Comparison of ENCODE assay signal across 8 cellular contexts in the genomic region with DNA sequence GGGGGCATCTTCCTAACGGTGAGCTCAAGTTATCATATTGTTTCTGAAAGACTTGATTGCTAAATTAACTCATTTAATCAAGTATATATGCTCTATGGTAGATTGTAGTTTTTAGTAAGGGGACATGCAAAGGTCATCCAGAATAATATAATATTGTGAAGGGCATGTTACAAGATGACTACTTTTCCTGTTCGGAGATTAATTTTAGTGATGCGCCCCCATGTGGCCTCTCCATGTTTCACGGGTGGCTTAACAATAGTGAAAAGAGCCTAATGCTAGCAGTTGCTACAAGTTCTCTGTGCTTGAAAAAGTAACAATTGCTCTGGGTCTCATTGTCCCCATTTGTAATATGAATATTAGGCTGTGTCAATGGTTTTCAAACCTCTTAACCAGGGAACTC. TPM values are rescaled to one million over a fixed set of nuclear protein-coding genes. Genes with fewer than 3 reads are reported as not detected.
DNase-seq lines count a peak whose midpoint lies in the region; ATAC-seq and TF ChIP-seq lines count a peak whose summit lies in the region.

No MANE protein-coding gene starts in this region.

- H3K27me3 ChIP-seq in spleen (replicated peaks in 1 of 7), result peaks cover 0 to 25% (median 0%) of the 10 kb centered on the region in 7 donors

- 18 to 40% (median 31%) methylated on average over 4 of the region's 4 CpGs for WGBS in spleen, 5 donors

- TF ChIP-seq CTCF in NB4 (IDR thresholded peaks at IDR 0.05; ENCODE audit: low read depth, low read length) (peak; percentile 57), fibroblast of pulmonary artery (IDR thresholded peaks at IDR 0.05; ENCODE audit: low read length, missing control alignments) (peak; percentile 44), spleen (IDR thresholded peaks at IDR 0.05 in 8 of 11, conservative IDR thresholded peaks at IDR 0.05 in 3 of 11) (peak in 10 of 11 experiments; percentile 22 to 59 (median 44))

- no peak overlapping the region for H3K27ac ChIP-seq in spleen

- H3K9me3 ChIP-seq in spleen, result no peaks in the 10 kb centered on the region

- intact Hi-C loops in Right ventricle myocardium superior (cut with DNase I), result no loop called here
- intact Hi-C loops in cardiac septum (cut with DNase I), result loop anchor here (10.0 kb wide), 1 partner anchor 1221 kb away; no protein-coding TSS in a partner anchor
- intact Hi-C loops in spleen (cut with DNase I; ENCODE audit: low total_unique reads), result loop anchor here (10.0 kb wide), 1 partner anchor 1221 kb away; no protein-coding TSS in a partner anchor
- intact Hi-C loops in sciatic nerve (cut with DNase I), result no loop called here

- TF ChIP-seq POLR2A in NB4 (IDR thresholded peaks at IDR 0.05; ENCODE audit: extremely low read depth, insufficient read length) (no peak), spleen (IDR thresholded peaks at IDR 0.05) (no peak)

- H3K36me3 ChIP-seq in spleen, result no peaks in the 10 kb centered on the region

- no peak for ATAC-seq in Right ventricle myocardium superior (ENCODE audit: poor library complexity)
- ATAC-seq in HG03095 (IDR thresholded peaks at IDR 0.05; ENCODE audit: unreplicated experiment), result no peak
- ATAC-seq in sciatic nerve, result no peak

- peak; percentile 46 for DNase-seq in Right ventricle myocardium superior
- DNase-seq in cardiac septum (ENCODE audit: low spot score), result no peak
- DNase-seq in NB4 (ENCODE audit: low read depth), result peak; percentile 30
- DNase-seq in activated CD8-positive, alpha-beta memory T cell treated with anti-CD3 and anti-CD28 coated beads, Interleukin-2, amount 50 U/mL, for 4 hours, result peak; percentile 34
- peak; percentile 39 for DNase-seq in fibroblast of pulmonary artery (ENCODE audit: low read depth)
- DNase-seq in spleen, result no peak
- no peak for DNase-seq in sciatic nerve (ENCODE audit: low spot score)

- H3K4me3 ChIP-seq in NB4 (ENCODE audit: low read depth, low read length) (no peak overlapping the region), fibroblast of pulmonary artery (replicated peaks; ENCODE audit: low read depth, low read length) (no peak overlapping the region), spleen (no peak overlapping the region)

- no peaks in the 10 kb centered on the region for H3K4me1 ChIP-seq in spleen

RNA-seq across cellular contexts. Expression of a gene that starts 12.2 kb away (rescaled TPM):
- 569 TPM for total RNA-seq in Right ventricle myocardium superior
- 732 TPM for total RNA-seq in cardiac septum
- not detected for total RNA-seq in spleen
- polyA plus RNA-seq in spleen, result under 1 TPM in 1 of 3 donors, not detected in 2; 0.15 TPM
- not detected for total RNA-seq in sciatic nerve

Comparison
In these comparisons a context has a peak if more than half of its experiments do, and no peak if none do; other contexts are left out.
1. DNase-seq: peak in Right ventricle myocardium superior (single experiment), NB4 (single experiment), activated CD8-positive, alpha-beta memory T cell treated with anti-CD3 and anti-CD28 coated beads, Interleukin-2, amount 50 U/mL, for 4 hours (single experiment) and fibroblast of pulmonary artery (single experiment); none in cardiac septum (single experiment), spleen (single experiment) and sciatic nerve (single experiment).
2. intact Hi-C loops: an anchor here in cardiac septum (10.0 kb wide) and spleen (10.0 kb wide); none called in Right ventricle myocardium superior and sciatic nerve.
3. RNA of a gene that starts 12.2 kb away (total RNA-seq): 732 TPM in cardiac septum (single experiment) and 569 TPM in Right ventricle myocardium superior (single experiment); not detected in sciatic nerve (single experiment) and not detected in spleen; every median in the first group is over 100 times any median in the second.
4. Peak in every context shown above with its lines, with median percentiles within 50 percentile points of each other: CTCF ChIP-seq.